Comparison of ENCODE assay signal across 24 cellular contexts in the genomic region with DNA sequence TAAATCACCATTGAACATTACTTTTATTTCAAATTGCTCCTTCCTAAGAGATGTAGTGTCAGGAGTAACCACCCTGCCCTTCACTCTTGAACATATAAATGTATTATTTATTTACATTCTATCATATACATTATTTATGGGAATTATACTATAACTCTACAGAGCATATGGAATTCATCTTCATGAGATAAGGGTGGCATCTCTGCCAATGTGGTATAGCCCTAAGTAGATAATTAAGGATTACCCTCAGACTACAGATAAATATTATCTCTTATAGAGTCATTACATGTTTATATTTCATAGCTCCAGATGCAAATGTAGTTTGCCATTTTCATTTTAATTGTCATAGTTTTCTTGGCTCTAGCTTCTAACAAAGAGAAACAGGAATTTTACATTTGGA.
"Had no signal": no experiment of that assay in that cellular context is flagged by ENCODE, and none has a peak within 500 bp of the region (broad histone marks: within the 10 kb centered on the region; RNA-seq: fewer than 3 reads in every experiment).

No MANE protein-coding gene starts in this region.

- H3K9me3 ChIP-seq: left ventricle myocardium inferior, mucosa of descending colon, ovary, right atrium auricular region, tibial nerve had no signal

- H3K4me1 ChIP-seq: right atrium auricular region, right lobe of liver, tibial nerve had no signal

- H3K4me3 ChIP-seq: left ventricle myocardium inferior, lung, mucosa of descending colon, ovary, right atrium auricular region, right lobe of liver, skin epidermis, tibial nerve had no signal

- H3K27ac ChIP-seq: left ventricle myocardium inferior, ovary, right atrium auricular region, right lobe of liver, tibial nerve had no signal

- H3K36me3 Mint-ChIP-seq: immature natural killer cell; natural killer cell treated with Interleukin-12 subunit alpha and Interleukin-12 subunit beta and Interleukin-15 and Interleukin-18, amount 100 ng/mL, for 72 hours had no signal

- H3K27ac Mint-ChIP-seq: immature natural killer cell; naive thymus-derived CD4-positive, alpha-beta T cell; natural killer cell treated with Interleukin-12 subunit alpha and Interleukin-12 subunit beta and Interleukin-15 and Interleukin-18, amount 100 ng/mL, for 72 hours; stimulated activated naive CD8-positive, alpha-beta T cell treated with anti-CD3 and anti-CD28 coated beads, Interleukin-15, amount 100 ng/mL, for 72 hours; type B pancreatic cell had no signal

- H3K27me3 Mint-ChIP-seq: progenitor cell of endocrine pancreas, type B pancreatic cell had no signal

- DNase-seq: hypothalamus; immature natural killer cell; kidney; left ventricle myocardium inferior; mesendoderm; midbrain; mucosa of descending colon; naive thymus-derived CD4-positive, alpha-beta T cell; ovary; right lobe of liver; stimulated activated CD4-positive, alpha-beta T cell treated with anti-CD3 and anti-CD28 coated beads, Interleukin-12 subunit alpha, Interleukin-12 subunit beta, amount 100 ng/mL, for 4 hours; stimulated activated CD4-positive, alpha-beta T cell treated with anti-CD3 and anti-CD28 coated beads, Interleukin-15, amount 100 ng/mL, for 24 hours; stimulated activated CD4-positive, alpha-beta T cell treated with anti-CD3 and anti-CD28 coated beads, Interleukin-2, amount 100 ng/mL, for 24 hours; stimulated activated CD4-positive, alpha-beta T cell treated with anti-CD3 and anti-CD28 coated beads, Interleukin-4, amount 100 ng/mL, for 1 hour; stimulated activated naive CD4-positive, alpha-beta T cell; stimulated activated naive CD8-positive, alpha-beta T cell treated with anti-CD3 and anti-CD28 coated beads, Interleukin-15, amount 100 ng/mL, for 72 hours; substantia nigra had no signal

- H3K4me1 Mint-ChIP-seq: immature natural killer cell; naive thymus-derived CD4-positive, alpha-beta T cell; stimulated activated naive CD8-positive, alpha-beta T cell treated with anti-CD3 and anti-CD28 coated beads, Interleukin-15, amount 100 ng/mL, for 72 hours had no signal

- H3K27me3 ChIP-seq: ovary, right atrium auricular region, right lobe of liver, tibial nerve had no signal

- H3K4me3 Mint-ChIP-seq: immature natural killer cell; naive thymus-derived CD4-positive, alpha-beta T cell; natural killer cell treated with Interleukin-12 subunit alpha and Interleukin-12 subunit beta and Interleukin-15 and Interleukin-18, amount 100 ng/mL, for 72 hours; stimulated activated naive CD8-positive, alpha-beta T cell treated with anti-CD3 and anti-CD28 coated beads, Interleukin-15, amount 100 ng/mL, for 72 hours; type B pancreatic cell had no signal

- H3K36me3 ChIP-seq: left ventricle myocardium inferior, ovary, right atrium auricular region, right lobe of liver had no signal

- ATAC-seq: mucosa of descending colon; naive thymus-derived CD4-positive, alpha-beta T cell; natural killer cell treated with Interleukin-12 subunit alpha and Interleukin-12 subunit beta and Interleukin-15 and Interleukin-18, amount 100 ng/mL, for 72 hours; right lobe of liver; stimulated activated naive CD8-positive, alpha-beta T cell treated with anti-CD3 and anti-CD28 coated beads, Interleukin-15, amount 100 ng/mL, for 72 hours had no signal

- H3K9me3 Mint-ChIP-seq: natural killer cell treated with Interleukin-12 subunit alpha and Interleukin-12 subunit beta and Interleukin-15 and Interleukin-18, amount 100 ng/mL, for 72 hours; stimulated activated naive CD8-positive, alpha-beta T cell treated with anti-CD3 and anti-CD28 coated beads, Interleukin-15, amount 100 ng/mL, for 72 hours; type B pancreatic cell had no signal
